10 cellular contexts compared by ENCODE assay signal in genomic region chr3:134236505-134236904, GRCh38. TPM values are rescaled to one million over a fixed set of nuclear protein-coding genes. Genes with fewer than 3 reads are reported as not detected.
DNase-seq lines count a peak whose midpoint lies in the region; ATAC-seq and TF ChIP-seq lines count a peak whose summit lies in the region.
"Had no signal": no experiment of that assay in that cellular context is flagged by ENCODE, and none has a peak within 500 bp of the region (broad histone marks: within the 10 kb centered on the region; RNA-seq: fewer than 3 reads in every experiment).

No MANE protein-coding gene starts in this region.

- no peaks in the 10 kb centered on the region for H3K36me3 Mint-ChIP-seq in activated naive CD8-positive, alpha-beta T cell

- peak overlapping the region; percentile 53 for H3K4me3 Mint-ChIP-seq in activated naive CD8-positive, alpha-beta T cell

- H3K4me1 Mint-ChIP-seq in activated naive CD8-positive, alpha-beta T cell (ENCODE audit: low read depth): peaks cover 88% of the 10 kb centered on the region

- ATAC-seq in GM18517 (IDR thresholded peaks at IDR 0.05; ENCODE audit: unreplicated experiment): peak; percentile 57
- ATAC-seq in HG02588 (IDR thresholded peaks at IDR 0.05; ENCODE audit: unreplicated experiment): peak; percentile 69
- ATAC-seq in omental fat pad (ENCODE audit: low FRiP score): peak; percentile 43
- ATAC-seq in HG03280 (IDR thresholded peaks at IDR 0.05; ENCODE audit: unreplicated experiment): no peak

- DNase-seq in omental fat pad (ENCODE audit: low spot score) (no peak), iPS-NIHi7 (ENCODE audit: extremely low spot score) (no peak)
- no peak for DNase-seq in activated CD4-positive, CD25-positive, alpha-beta regulatory T cell (lab: John Stamatoyannopoulos, UW)
- DNase-seq in activated naive CD4-positive, alpha-beta T cell treated with Interleukin-2 at 50 U/mL for 16 hours: no peak
- DNase-seq: mesendoderm, NCI-H524 had no signal

- TF ChIP-seq CTCF in omental fat pad (IDR thresholded peaks at IDR 0.05): no peak

- no peaks in the 10 kb centered on the region for H3K9me3 Mint-ChIP-seq in activated naive CD8-positive, alpha-beta T cell (ENCODE audit: low read depth)

- no peaks in the 10 kb centered on the region for H3K27me3 Mint-ChIP-seq in activated naive CD8-positive, alpha-beta T cell

- peak overlapping the region; percentile 77 for H3K27ac Mint-ChIP-seq in activated naive CD8-positive, alpha-beta T cell

RNA-seq across cellular contexts. Expression of gene RYK, which starts 14.2 kb away (rescaled TPM):
- total RNA-seq in omental fat pad: 100 to 1,000 TPM in 1 of 4 donors, 10 to 100 TPM in 3; 69.3 to 100 (median 84.7) TPM
